Comparison of ENCODE assay signal across 1 cellular context in the genomic region with DNA sequence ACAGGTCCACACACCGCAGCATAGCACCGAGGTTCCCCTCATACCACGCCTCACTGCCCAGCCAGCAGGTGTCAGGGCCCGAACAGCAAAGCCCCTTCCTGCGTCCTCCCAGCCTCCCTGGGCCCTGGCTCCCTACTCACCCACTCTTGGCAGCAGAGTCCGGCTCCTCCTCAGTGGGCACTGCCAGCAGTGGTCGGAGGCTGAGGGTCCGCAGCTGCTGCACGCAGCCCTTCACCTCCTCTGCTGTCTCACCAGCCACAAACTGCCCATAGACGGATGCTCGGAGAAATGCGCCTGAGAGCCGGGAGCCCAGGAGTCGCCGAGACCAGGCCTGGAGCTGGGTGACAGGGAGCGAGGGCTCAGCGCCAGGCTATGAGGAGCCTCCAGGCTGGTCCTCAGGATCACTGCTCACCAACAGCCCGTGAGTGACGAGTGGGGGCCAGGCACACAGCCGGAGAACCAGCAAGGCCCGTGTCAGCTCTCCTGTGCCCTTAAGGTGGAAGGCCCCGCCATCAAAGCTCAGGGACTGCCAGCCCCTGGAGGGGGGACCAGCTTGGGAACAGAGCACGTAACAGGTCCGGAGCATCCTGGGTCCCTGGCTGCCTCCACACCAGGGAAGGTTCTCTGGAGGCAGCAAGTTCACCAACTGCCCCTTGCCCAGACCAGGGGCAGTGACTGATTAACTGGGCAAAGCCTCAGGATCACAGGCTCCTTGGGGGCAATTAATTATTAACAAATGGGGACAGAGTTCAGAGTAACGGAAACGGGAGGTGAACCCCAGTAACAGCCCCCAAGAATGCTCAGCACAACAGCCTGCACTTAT.
TF ChIP-seq lines count a peak whose summit lies in the region.

A gene with protein sequence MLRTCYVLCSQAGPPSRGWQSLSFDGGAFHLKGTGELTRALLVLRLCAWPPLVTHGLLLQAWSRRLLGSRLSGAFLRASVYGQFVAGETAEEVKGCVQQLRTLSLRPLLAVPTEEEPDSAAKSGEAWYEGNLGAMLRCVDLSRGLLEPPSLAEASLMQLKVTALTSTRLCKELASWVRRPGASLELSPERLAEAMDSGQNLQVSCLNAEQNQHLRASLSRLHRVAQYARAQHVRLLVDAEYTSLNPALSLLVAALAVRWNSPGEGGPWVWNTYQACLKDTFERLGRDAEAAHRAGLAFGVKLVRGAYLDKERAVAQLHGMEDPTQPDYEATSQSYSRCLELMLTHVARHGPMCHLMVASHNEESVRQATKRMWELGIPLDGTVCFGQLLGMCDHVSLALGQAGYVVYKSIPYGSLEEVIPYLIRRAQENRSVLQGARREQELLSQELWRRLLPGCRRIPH (minus strand): TSS at position 626 of the 823 bp plus-strand sequence. CDS start 40 bp downstream, at position 586.

TF ChIP-seq in HepG2, 621 proteins besides CTCF, POLR2A, EP300 and RAD21 (continued from another document and continues in another):
- TF ChIP-seq ZNF207 (IDR thresholded peaks at IDR 0.05; ENCODE audit: borderline replicate concordance): no peak
- TF ChIP-seq, protein P1, sequence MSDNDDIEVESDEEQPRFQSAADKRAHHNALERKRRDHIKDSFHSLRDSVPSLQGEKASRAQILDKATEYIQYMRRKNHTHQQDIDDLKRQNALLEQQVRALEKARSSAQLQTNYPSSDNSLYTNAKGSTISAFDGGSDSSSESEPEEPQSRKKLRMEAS (IDR thresholded peaks at IDR 0.05): peak; percentile 93
- no peak for TF ChIP-seq ZEB1 (IDR thresholded peaks at IDR 0.05; ENCODE audit: insufficient replicate concordance, low read depth)
- no peak for TF ChIP-seq ZNF432 (CRISPR knock-in tag; IDR thresholded peaks at IDR 0.05; ENCODE audit: borderline replicate concordance)
- TF ChIP-seq, protein P2, sequence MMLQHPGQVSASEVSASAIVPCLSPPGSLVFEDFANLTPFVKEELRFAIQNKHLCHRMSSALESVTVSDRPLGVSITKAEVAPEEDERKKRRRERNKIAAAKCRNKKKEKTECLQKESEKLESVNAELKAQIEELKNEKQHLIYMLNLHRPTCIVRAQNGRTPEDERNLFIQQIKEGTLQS (CRISPR knock-in tag; IDR thresholded peaks at IDR 0.05): no peak
- TF ChIP-seq SNAPC2 (CRISPR knock-in tag; IDR thresholded peaks at IDR 0.05): no peak
- no peak for TF ChIP-seq ZNF264 (CRISPR knock-in tag; IDR thresholded peaks at IDR 0.05)
- TF ChIP-seq CCDC6 (CRISPR knock-in tag; IDR thresholded peaks at IDR 0.05): no peak; the same call in 1 of the 2 replicates
- no peak for TF ChIP-seq SRSF4 (IDR thresholded peaks at IDR 0.05; ENCODE audit: low read depth, low read length, poor library complexity, severe bottlenecking)
- no peak for TF ChIP-seq ZNF251 (CRISPR knock-in tag; IDR thresholded peaks at IDR 0.05)
- TF ChIP-seq TOE1 (CRISPR knock-in tag; IDR thresholded peaks at IDR 0.05): no peak; the same call in 1 of the 2 replicates
- no peak for TF ChIP-seq ZNF660 (CRISPR knock-in tag; IDR thresholded peaks at IDR 0.05; ENCODE audit: borderline replicate concordance, low read depth)
- no peak for TF ChIP-seq ZNF724P (CRISPR knock-in tag; IDR thresholded peaks at IDR 0.05; ENCODE audit: borderline replicate concordance)
- TF ChIP-seq, protein P3, sequence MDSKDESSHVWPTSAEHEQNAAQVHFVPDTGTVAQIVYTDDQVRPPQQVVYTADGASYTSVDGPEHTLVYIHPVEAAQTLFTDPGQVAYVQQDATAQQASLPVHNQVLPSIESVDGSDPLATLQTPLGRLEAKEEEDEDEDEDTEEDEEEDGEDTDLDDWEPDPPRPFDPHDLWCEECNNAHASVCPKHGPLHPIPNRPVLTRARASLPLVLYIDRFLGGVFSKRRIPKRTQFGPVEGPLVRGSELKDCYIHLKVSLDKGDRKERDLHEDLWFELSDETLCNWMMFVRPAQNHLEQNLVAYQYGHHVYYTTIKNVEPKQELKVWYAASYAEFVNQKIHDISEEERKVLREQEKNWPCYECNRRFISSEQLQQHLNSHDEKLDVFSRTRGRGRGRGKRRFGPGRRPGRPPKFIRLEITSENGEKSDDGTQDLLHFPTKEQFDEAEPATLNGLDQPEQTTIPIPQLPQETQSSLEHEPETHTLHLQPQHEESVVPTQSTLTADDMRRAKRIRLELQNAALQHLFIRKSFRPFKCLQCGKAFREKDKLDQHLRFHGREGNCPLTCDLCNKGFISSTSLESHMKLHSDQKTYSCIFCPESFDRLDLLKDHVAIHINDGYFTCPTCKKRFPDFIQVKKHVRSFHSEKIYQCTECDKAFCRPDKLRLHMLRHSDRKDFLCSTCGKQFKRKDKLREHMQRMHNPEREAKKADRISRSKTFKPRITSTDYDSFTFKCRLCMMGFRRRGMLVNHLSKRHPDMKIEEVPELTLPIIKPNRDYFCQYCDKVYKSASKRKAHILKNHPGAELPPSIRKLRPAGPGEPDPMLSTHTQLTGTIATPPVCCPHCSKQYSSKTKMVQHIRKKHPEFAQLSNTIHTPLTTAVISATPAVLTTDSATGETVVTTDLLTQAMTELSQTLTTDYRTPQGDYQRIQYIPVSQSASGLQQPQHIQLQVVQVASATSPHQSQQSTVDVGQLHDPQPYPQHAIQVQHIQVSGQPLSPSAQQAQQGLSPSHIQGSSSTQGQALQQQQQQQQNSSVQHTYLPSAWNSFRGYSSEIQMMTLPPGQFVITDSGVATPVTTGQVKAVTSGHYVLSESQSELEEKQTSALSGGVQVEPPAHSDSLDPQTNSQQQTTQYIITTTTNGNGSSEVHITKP (CRISPR knock-in tag; IDR thresholded peaks at IDR 0.05; ENCODE audit: low read depth): 0 out of 2 replicates have a peak, but pooled peaks have one; percentile 48
- no peak for TF ChIP-seq FOXP1 (IDR thresholded peaks at IDR 0.05)
- peak; percentile 60 for TF ChIP-seq FOXP1 (CRISPR knock-in tag; IDR thresholded peaks at IDR 0.05)
- peak; percentile 50; the same call in 1 of the 2 replicates for TF ChIP-seq ERF (CRISPR knock-in tag; IDR thresholded peaks at IDR 0.05)
- 0 out of 2 replicates have a peak, but pooled peaks have one; percentile 10 for TF ChIP-seq RBAK (CRISPR knock-in tag; IDR thresholded peaks at IDR 0.05)
- no peak for TF ChIP-seq AGO1 (IDR thresholded peaks at IDR 0.05; ENCODE audit: low read depth, low read length, poor library complexity, severe bottlenecking)
- no peak for TF ChIP-seq KAT2B (IDR thresholded peaks at IDR 0.05; ENCODE audit: borderline replicate concordance, low read depth, low read length)
- TF ChIP-seq RCOR2 (CRISPR knock-in tag; IDR thresholded peaks at IDR 0.05): no peak
- TF ChIP-seq, protein P4, sequence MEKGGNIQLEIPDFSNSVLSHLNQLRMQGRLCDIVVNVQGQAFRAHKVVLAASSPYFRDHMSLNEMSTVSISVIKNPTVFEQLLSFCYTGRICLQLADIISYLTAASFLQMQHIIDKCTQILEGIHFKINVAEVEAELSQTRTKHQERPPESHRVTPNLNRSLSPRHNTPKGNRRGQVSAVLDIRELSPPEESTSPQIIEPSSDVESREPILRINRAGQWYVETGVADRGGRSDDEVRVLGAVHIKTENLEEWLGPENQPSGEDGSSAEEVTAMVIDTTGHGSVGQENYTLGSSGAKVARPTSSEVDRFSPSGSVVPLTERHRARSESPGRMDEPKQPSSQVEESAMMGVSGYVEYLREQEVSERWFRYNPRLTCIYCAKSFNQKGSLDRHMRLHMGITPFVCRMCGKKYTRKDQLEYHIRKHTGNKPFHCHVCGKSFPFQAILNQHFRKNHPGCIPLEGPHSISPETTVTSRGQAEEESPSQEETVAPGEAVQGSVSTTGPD (CRISPR knock-in tag; IDR thresholded peaks at IDR 0.05): no peak
- TF ChIP-seq, protein P5, sequence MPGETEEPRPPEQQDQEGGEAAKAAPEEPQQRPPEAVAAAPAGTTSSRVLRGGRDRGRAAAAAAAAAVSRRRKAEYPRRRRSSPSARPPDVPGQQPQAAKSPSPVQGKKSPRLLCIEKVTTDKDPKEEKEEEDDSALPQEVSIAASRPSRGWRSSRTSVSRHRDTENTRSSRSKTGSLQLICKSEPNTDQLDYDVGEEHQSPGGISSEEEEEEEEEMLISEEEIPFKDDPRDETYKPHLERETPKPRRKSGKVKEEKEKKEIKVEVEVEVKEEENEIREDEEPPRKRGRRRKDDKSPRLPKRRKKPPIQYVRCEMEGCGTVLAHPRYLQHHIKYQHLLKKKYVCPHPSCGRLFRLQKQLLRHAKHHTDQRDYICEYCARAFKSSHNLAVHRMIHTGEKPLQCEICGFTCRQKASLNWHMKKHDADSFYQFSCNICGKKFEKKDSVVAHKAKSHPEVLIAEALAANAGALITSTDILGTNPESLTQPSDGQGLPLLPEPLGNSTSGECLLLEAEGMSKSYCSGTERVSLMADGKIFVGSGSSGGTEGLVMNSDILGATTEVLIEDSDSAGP (CRISPR knock-in tag; IDR thresholded peaks at IDR 0.05; ENCODE audit: borderline replicate concordance): peak; percentile 68; the same call in 1 of the 2 replicates
- no peak; the same call in 1 of the 2 replicates for TF ChIP-seq ZNF546 (CRISPR knock-in tag; conservative IDR thresholded peaks at IDR 0.05)
- TF ChIP-seq WIZ (CRISPR knock-in tag; IDR thresholded peaks at IDR 0.05): no peak
- TF ChIP-seq NFYC (CRISPR knock-in tag; IDR thresholded peaks at IDR 0.05): no peak
- TF ChIP-seq ZNF7 (CRISPR knock-in tag; IDR thresholded peaks at IDR 0.05): no peak
- TF ChIP-seq HNF4A (CRISPR knock-in tag; IDR thresholded peaks at IDR 0.05): peak; percentile 91
- no peak for TF ChIP-seq LCORL (IDR thresholded peaks at IDR 0.05)
- TF ChIP-seq LCORL (CRISPR knock-in tag; IDR thresholded peaks at IDR 0.05): peak; percentile 43
- no peak; the same call in 1 of the 2 replicates for TF ChIP-seq ZNF441 (CRISPR knock-in tag; IDR thresholded peaks at IDR 0.05; ENCODE audit: borderline replicate concordance)
- peak; percentile 16; the same call in 1 of the 2 replicates for TF ChIP-seq KMT2B (CRISPR knock-in tag; IDR thresholded peaks at IDR 0.05)
- peak; percentile 62; the same call in 1 of the 2 replicates for TF ChIP-seq TARDBP (CRISPR knock-in tag; IDR thresholded peaks at IDR 0.05)
- TF ChIP-seq REPIN1 (CRISPR knock-in tag; IDR thresholded peaks at IDR 0.05; ENCODE audit: borderline replicate concordance, low read depth): no peak
- TF ChIP-seq ZNF382 (CRISPR knock-in tag; IDR thresholded peaks at IDR 0.05; ENCODE audit: borderline replicate concordance): no peak
- TF ChIP-seq, protein P6, sequence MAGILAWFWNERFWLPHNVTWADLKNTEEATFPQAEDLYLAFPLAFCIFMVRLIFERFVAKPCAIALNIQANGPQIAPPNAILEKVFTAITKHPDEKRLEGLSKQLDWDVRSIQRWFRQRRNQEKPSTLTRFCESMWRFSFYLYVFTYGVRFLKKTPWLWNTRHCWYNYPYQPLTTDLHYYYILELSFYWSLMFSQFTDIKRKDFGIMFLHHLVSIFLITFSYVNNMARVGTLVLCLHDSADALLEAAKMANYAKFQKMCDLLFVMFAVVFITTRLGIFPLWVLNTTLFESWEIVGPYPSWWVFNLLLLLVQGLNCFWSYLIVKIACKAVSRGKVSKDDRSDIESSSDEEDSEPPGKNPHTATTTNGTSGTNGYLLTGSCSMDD (CRISPR knock-in tag; IDR thresholded peaks at IDR 0.05): no peak
- TF ChIP-seq, protein P7, sequence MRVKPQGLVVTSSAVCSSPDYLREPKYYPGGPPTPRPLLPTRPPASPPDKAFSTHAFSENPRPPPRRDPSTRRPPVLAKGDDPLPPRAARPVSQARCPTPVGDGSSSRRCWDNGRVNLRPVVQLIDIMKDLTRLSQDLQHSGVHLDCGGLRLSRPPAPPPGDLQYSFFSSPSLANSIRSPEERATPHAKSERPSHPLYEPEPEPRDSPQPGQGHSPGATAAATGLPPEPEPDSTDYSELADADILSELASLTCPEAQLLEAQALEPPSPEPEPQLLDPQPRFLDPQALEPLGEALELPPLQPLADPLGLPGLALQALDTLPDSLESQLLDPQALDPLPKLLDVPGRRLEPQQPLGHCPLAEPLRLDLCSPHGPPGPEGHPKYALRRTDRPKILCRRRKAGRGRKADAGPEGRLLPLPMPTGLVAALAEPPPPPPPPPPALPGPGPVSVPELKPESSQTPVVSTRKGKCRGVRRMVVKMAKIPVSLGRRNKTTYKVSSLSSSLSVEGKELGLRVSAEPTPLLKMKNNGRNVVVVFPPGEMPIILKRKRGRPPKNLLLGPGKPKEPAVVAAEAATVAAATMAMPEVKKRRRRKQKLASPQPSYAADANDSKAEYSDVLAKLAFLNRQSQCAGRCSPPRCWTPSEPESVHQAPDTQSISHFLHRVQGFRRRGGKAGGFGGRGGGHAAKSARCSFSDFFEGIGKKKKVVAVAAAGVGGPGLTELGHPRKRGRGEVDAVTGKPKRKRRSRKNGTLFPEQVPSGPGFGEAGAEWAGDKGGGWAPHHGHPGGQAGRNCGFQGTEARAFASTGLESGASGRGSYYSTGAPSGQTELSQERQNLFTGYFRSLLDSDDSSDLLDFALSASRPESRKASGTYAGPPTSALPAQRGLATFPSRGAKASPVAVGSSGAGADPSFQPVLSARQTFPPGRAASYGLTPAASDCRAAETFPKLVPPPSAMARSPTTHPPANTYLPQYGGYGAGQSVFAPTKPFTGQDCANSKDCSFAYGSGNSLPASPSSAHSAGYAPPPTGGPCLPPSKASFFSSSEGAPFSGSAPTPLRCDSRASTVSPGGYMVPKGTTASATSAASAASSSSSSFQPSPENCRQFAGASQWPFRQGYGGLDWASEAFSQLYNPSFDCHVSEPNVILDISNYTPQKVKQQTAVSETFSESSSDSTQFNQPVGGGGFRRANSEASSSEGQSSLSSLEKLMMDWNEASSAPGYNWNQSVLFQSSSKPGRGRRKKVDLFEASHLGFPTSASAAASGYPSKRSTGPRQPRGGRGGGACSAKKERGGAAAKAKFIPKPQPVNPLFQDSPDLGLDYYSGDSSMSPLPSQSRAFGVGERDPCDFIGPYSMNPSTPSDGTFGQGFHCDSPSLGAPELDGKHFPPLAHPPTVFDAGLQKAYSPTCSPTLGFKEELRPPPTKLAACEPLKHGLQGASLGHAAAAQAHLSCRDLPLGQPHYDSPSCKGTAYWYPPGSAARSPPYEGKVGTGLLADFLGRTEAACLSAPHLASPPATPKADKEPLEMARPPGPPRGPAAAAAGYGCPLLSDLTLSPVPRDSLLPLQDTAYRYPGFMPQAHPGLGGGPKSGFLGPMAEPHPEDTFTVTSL (CRISPR knock-in tag; IDR thresholded peaks at IDR 0.05; ENCODE audit: borderline replicate concordance): peak; percentile 56; the same call in 1 of the 2 replicates
- TF ChIP-seq, protein P8, sequence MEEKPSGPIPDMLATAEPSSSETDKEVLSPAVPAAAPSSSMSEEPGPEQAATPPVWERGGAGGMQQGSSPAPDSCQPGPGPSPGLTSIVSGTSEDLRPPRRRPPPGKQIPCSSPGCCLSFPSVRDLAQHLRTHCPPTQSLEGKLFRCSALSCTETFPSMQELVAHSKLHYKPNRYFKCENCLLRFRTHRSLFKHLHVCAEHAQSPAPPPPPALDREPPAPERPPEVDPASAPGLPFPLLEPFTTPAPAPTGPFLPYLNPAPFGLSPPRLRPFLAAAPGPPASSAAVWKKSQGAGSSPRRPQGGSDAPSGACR (CRISPR knock-in tag; IDR thresholded peaks at IDR 0.05): no peak
- TF ChIP-seq ZNF749 (CRISPR knock-in tag; IDR thresholded peaks at IDR 0.05; ENCODE audit: borderline replicate concordance): no peak
- TF ChIP-seq CEBPG (CRISPR knock-in tag; IDR thresholded peaks at IDR 0.05): peak; percentile 73; the same call in 1 of the 2 replicates
- TF ChIP-seq DNMT3B (CRISPR knock-in tag; conservative IDR thresholded peaks at IDR 0.05): 0 out of 2 replicates have a peak, but pooled peaks have one; percentile 27
